1 cellular context compared by ENCODE assay signal in genomic region chr1:26289158-26290059, GRCh38.
TF ChIP-seq lines count a peak whose summit lies in the region.

No MANE protein-coding gene starts in this region.

TF ChIP-seq in H1, 55 proteins besides CTCF, POLR2A, EP300 and RAD21:
- TF ChIP-seq POLR2AphosphoS5 (IDR thresholded peaks at IDR 0.05; ENCODE audit: low read depth, low read length): no peak
- no peak for TF ChIP-seq CHD2 (IDR thresholded peaks at IDR 0.05; ENCODE audit: low read length)
- no peak for TF ChIP-seq BRCA1 (IDR thresholded peaks at IDR 0.05; ENCODE audit: low read depth, low read length)
- no peak for TF ChIP-seq CBX5 (IDR thresholded peaks at IDR 0.05; ENCODE audit: low read depth, low read length)
- no peak for TF ChIP-seq NRF1 (IDR thresholded peaks at IDR 0.05; ENCODE audit: low read depth, low read length)
- no peak for TF ChIP-seq SUZ12 (IDR thresholded peaks at IDR 0.05; ENCODE audit: low read length)
- no peak for TF ChIP-seq TCF12 (IDR thresholded peaks at IDR 0.05; ENCODE audit: low read depth, low read length)
- TF ChIP-seq FOSL1 (IDR thresholded peaks at IDR 0.05; ENCODE audit: insufficient read depth, low read depth, low read length): no peak
- no peak for TF ChIP-seq BACH1 (IDR thresholded peaks at IDR 0.05; ENCODE audit: low read length)
- TF ChIP-seq HDAC2 (IDR thresholded peaks at IDR 0.05; ENCODE audit: borderline replicate concordance in 1 of 2, low read depth in 2 of 2, low read length in 2 of 2): no peak
- TF ChIP-seq USF2 (IDR thresholded peaks at IDR 0.05; ENCODE audit: low read length): no peak
- no peak for TF ChIP-seq ATF3 (IDR thresholded peaks at IDR 0.05; ENCODE audit: insufficient read depth, low read depth, low read length)
